1 cellular context compared by ENCODE assay signal in genomic region chr4:1211951-1212545, GRCh38.
TF ChIP-seq lines count a peak whose summit lies in the region.

No MANE protein-coding gene starts in this region.

TF ChIP-seq in H1, 55 proteins besides CTCF, POLR2A, EP300 and RAD21 (continued from another document):
- no peak for TF ChIP-seq TCF12 (IDR thresholded peaks at IDR 0.05; ENCODE audit: low read depth, low read length)
- TF ChIP-seq CHD2 (IDR thresholded peaks at IDR 0.05; ENCODE audit: low read length): no peak
- no peak for TF ChIP-seq POU5F1 (IDR thresholded peaks at IDR 0.05; ENCODE audit: low read depth, low read length)
- TF ChIP-seq YY1 (IDR thresholded peaks at IDR 0.05; ENCODE audit: low read depth, low read length): no peak
- no peak for TF ChIP-seq KDM5A (IDR thresholded peaks at IDR 0.05; ENCODE audit: low read length)
- no peak for TF ChIP-seq MAX (IDR thresholded peaks at IDR 0.05)
- no peak for TF ChIP-seq NANOG (IDR thresholded peaks at IDR 0.05; ENCODE audit: insufficient read depth, low read depth, low read length, poor library complexity, severe bottlenecking)
- no peak for TF ChIP-seq SIRT6 (IDR thresholded peaks at IDR 0.05; ENCODE audit: low read length)
- TF ChIP-seq FOSL1 (IDR thresholded peaks at IDR 0.05; ENCODE audit: insufficient read depth, low read depth, low read length): no peak
- no peak for TF ChIP-seq ATF2 (IDR thresholded peaks at IDR 0.05; ENCODE audit: low read length)
- no peak for TF ChIP-seq POLR2AphosphoS5 (IDR thresholded peaks at IDR 0.05; ENCODE audit: low read depth, low read length)
